ENCODE assay signal across 16 cellular contexts in genomic region chr13:28022848-28023518, GRCh38. TPM values are rescaled to one million over a fixed set of nuclear protein-coding genes. Genes with fewer than 3 reads are reported as not detected.
DNase-seq lines count a peak whose midpoint lies in the region; ATAC-seq and TF ChIP-seq lines count a peak whose summit lies in the region.
"Had no signal": no experiment of that assay in that cellular context is flagged by ENCODE, and none has a peak within 500 bp of the region (broad histone marks: within the 10 kb centered on the region; RNA-seq: fewer than 3 reads in every experiment).

No MANE protein-coding gene starts in this region.

- no peak overlapping the region for H2BK15ac ChIP-seq in mesendoderm (replicated peaks; ENCODE audit: low read depth)

- peak overlapping the region; percentile 81 for H3K56ac ChIP-seq in mesendoderm (ENCODE audit: low read length)

- no peaks in the 10 kb centered on the region for H3K79me2 ChIP-seq in mesendoderm (ENCODE audit: control insufficient read depth, insufficient read depth, low read length)

- H3K23ac ChIP-seq in mesendoderm (ENCODE audit: low read length) = no peak overlapping the region

- no peak overlapping the region for H3K4me2 ChIP-seq in mesendoderm (ENCODE audit: low read length)

- DNase-seq in AG04450 (ENCODE audit: low read depth, low spot score) = no peak
- DNase-seq in cerebellar cortex (ENCODE audit: low spot score) = peak; percentile 21
- DNase-seq in mesendoderm = peak; percentile 64
- no peak for DNase-seq in activated CD4-positive, alpha-beta T cell treated with anti-CD3 and anti-CD28 coated beads for 1 hour
- DNase-seq in OCI-M2 (lab: John Stamatoyannopoulos, UW; ENCODE audit: unreplicated experiment) = no peak
- DNase-seq in kidney glomerular epithelial cell (lab: John Stamatoyannopoulos, UW) = no peak
- DNase-seq: activated CD4-positive, alpha-beta memory T cell treated with anti-CD3 and anti-CD28 coated beads for 36 hours; activated gamma-delta T cell treated with Interleukin-2 at 50 U/mL for 16 hours; NCI-H1930 had no signal

- H3K4ac ChIP-seq in mesendoderm (ENCODE audit: low read depth, low read length) = no peak overlapping the region

- H4K8ac ChIP-seq in mesendoderm (ENCODE audit: low read depth, low read length) = no peak overlapping the region

- no peaks in the 10 kb centered on the region for H3K9me3 ChIP-seq in AG04450 (ENCODE audit: control insufficient read depth, insufficient read depth, low read length)
- no peaks in the 10 kb centered on the region for H3K9me3 ChIP-seq in HUES64 (ENCODE audit: insufficient read depth, low read depth, low read length)

- H3K79me1 ChIP-seq in mesendoderm (ENCODE audit: low read length) = no peaks in the 10 kb centered on the region

- H3K4me3 ChIP-seq in AG04450 (ENCODE audit: low read depth, low read length) (no peak overlapping the region), HUES64 (ENCODE audit: low read length) (no peak overlapping the region), mesendoderm (ENCODE audit: low read length) (no peak overlapping the region)
- H3K4me3 ChIP-seq: K562 had no signal

- 30% methylated on average over 9 of the region's 9 CpGs for WGBS in HUES64
- WGBS in mesendoderm (ENCODE audit: extremely low coverage, insufficient coverage, low lambda C conversion rate) = no CpG with 5 or more reads among the region's 9 CpGs

- H3K27me3 ChIP-seq in AG04450 (ENCODE audit: control insufficient read depth, insufficient read depth, low read length) = no peaks in the 10 kb centered on the region
- H3K27me3 ChIP-seq in HUES64 (ENCODE audit: insufficient read depth, low read length) = no peaks in the 10 kb centered on the region
- no peaks in the 10 kb centered on the region for H3K27me3 ChIP-seq in mesendoderm (ENCODE audit: insufficient read depth, low read length, poor library complexity)

- no peak overlapping the region for H2AK5ac ChIP-seq in mesendoderm (ENCODE audit: low read length)

- H2BK5ac ChIP-seq in mesendoderm (ENCODE audit: low read length) = no peak overlapping the region

- no peak overlapping the region for H2BK120ac ChIP-seq in mesendoderm (ENCODE audit: low read depth, low read length)

- CTCF ChIA-PET in AG04450 (lab: Charles Lee) = no interaction called here

- H3K18ac ChIP-seq in mesendoderm (ENCODE audit: low read length) = no peak overlapping the region

- TF ChIP-seq CTCF in AG04450 (IDR thresholded peaks at IDR 0.05; ENCODE audit: low read depth, low read length) = no peak

- POLR2A ChIA-PET in AG04450 (lab: Yijun Ruan, JAX) = no interaction called here

- ATAC-seq in GM19397 (IDR thresholded peaks at IDR 0.05; ENCODE audit: unreplicated experiment) = no peak
- ATAC-seq: K562 had no signal

- no peaks in the 10 kb centered on the region for H3K36me3 ChIP-seq in HUES64 (ENCODE audit: insufficient read depth, low read length)
- no peaks in the 10 kb centered on the region for H3K36me3 ChIP-seq in mesendoderm (ENCODE audit: control insufficient read depth, insufficient read depth, low read length)

- peak overlapping the region; percentile 39 for H3K27ac ChIP-seq in AG04450 (ENCODE audit: low read depth, low read length)
- H3K27ac ChIP-seq in HUES64 (ENCODE audit: low read depth, low read length) = peak overlapping the region; percentile 95
- H3K27ac ChIP-seq in mesendoderm (ENCODE audit: low read depth, low read length) = no peak overlapping the region

- H3K9ac ChIP-seq in HUES64 (ENCODE audit: low read depth, low read length) (peak overlapping the region; percentile 44), mesendoderm (ENCODE audit: low read length) (no peak overlapping the region)

- no peak overlapping the region for H4K5ac ChIP-seq in mesendoderm (ENCODE audit: low read length)

- H3K4me1 ChIP-seq in HUES64 (ENCODE audit: insufficient read depth, low read length) (peaks cover 17% of the 10 kb centered on the region), mesendoderm (ENCODE audit: control insufficient read depth, low read depth, low read length) (peaks cover 6% of the 10 kb centered on the region)

RNA-seq across cellular contexts. Expression of gene URAD, which starts 34.5 kb away (rescaled TPM):
- polyA plus RNA-seq in AG04450 (2011; rRNA removed) = not detected in 2 replicates
- polyA minus RNA-seq in AG04450 (2011; rRNA and poly(A)+ RNA removed) = not detected in 2 replicates
- polyA plus RNA-seq in HUES64 (2013, experiment 1 of 2) = 1.5 TPM
- 2.2 TPM for polyA plus RNA-seq in HUES64 (2013, experiment 2 of 2)
- not detected for polyA plus RNA-seq in mesendoderm (2013, experiment 1 of 2)
- 0.04 TPM for polyA plus RNA-seq in mesendoderm (2013, experiment 2 of 2)
- polyA plus RNA-seq: fibroblast of lung, K562, keratinocyte, neural cell, urinary bladder had no signal

RNA-seq across cellular contexts. Expression of gene CDX2, which starts 53.9 kb away (rescaled TPM):
- not detected in 2 replicates for polyA plus RNA-seq in AG04450 (2011; rRNA removed)
- not detected in 2 replicates for polyA minus RNA-seq in AG04450 (2011; rRNA and poly(A)+ RNA removed)
- polyA plus RNA-seq in HUES64 (2013, experiment 1 of 2) = 7.3 TPM
- 13.1 TPM for polyA plus RNA-seq in HUES64 (2013, experiment 2 of 2)
- polyA plus RNA-seq in mesendoderm (2013, experiment 1 of 2) = 1.7 TPM
- 1.8 TPM for polyA plus RNA-seq in mesendoderm (2013, experiment 2 of 2)
- polyA plus RNA-seq: fibroblast of lung, K562, keratinocyte, neural cell, urinary bladder had no signal

Comparison
In these comparisons a context has a peak if more than half of its experiments do, and no peak if none do; other contexts are left out.
1. DNase-seq: peak in cerebellar cortex (single experiment) and mesendoderm (single experiment); none in AG04450 (single experiment), activated CD4-positive, alpha-beta T cell treated with anti-CD3 and anti-CD28 coated beads for 1 hour (single experiment), OCI-M2 (single experiment) and kidney glomerular epithelial cell (single experiment).